In the genomic region with DNA sequence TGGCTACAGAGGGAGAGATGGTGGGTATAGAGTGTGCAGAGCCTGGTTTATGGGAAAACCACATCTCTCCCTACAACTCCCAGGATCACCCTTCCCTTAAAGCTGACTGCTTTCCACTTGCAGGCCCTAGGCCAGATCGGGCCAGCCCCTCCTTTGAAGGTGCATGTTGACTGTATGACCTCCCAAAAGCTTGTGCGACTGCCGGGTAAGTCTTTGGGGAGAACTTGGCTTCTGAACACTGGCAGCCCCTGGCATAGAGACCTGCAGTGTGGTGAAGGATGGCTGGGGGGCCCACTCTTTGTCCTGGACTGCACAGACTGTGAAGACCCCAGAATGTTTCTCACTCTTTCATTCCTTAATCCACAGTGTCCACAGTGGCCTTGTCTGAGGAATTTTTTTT, we compare ENCODE assay signal across 7 cellular contexts. TPM values are rescaled to one million over a fixed set of nuclear protein-coding genes. Genes with fewer than 3 reads are reported as not detected.
"Had no signal": no experiment of that assay in that cellular context is flagged by ENCODE, and none has a peak within 500 bp of the region (broad histone marks: within the 10 kb centered on the region; RNA-seq: fewer than 3 reads in every experiment).

No MANE protein-coding gene starts in this region.

- H3K4me3 ChIP-seq: GM23338 had no signal

- H3K27ac Mint-ChIP-seq: GM23338, H9, IgD-negative memory B cell had no signal

- DNase-seq: H9, HCEC 1CT had no signal

- H2AFZ ChIP-seq: GM23338 had no signal

- H3K9me3 Mint-ChIP-seq: GM23338, H9, IgD-negative memory B cell had no signal

- H3K27me3 Mint-ChIP-seq: IgD-negative memory B cell had no signal

- H3K4me2 ChIP-seq: GM23338 had no signal

- H3K4me1 Mint-ChIP-seq: GM23338, H9 had no signal

- H3K4me3 Mint-ChIP-seq: GM23338, H9, IgD-negative memory B cell had no signal

- ATAC-seq: GM23338, HepG2 had no signal

- H3K27ac ChIP-seq: HL-60 had no signal

RNA-seq across cellular contexts. Expression of gene SLC30A3, which starts 26.2 kb away (rescaled TPM):
- polyA plus RNA-seq: IgD-negative memory B cell had no signal

RNA-seq across cellular contexts. Expression of gene DNAJC5G, which starts 38.6 kb away (rescaled TPM):
- total RNA-seq: HepG2, HT1080 had no signal
- polyA plus RNA-seq: GM23338, IgD-negative memory B cell had no signal
